Comparison of ENCODE assay signal across 8 cellular contexts in genomic region chr5:177311361-177311722, GRCh38. TPM values are rescaled to one million over a fixed set of nuclear protein-coding genes. Genes with fewer than 3 reads are reported as not detected.
DNase-seq lines count a peak whose midpoint lies in the region; ATAC-seq, FAIRE-seq and TF ChIP-seq lines count a peak whose summit lies in the region.

No MANE protein-coding gene starts in this region.

- no peak overlapping the region for H3K27ac ChIP-seq in tibial artery

- H3K9me3 Mint-ChIP-seq in activated naive CD8-positive, alpha-beta T cell treated with anti-CD3 and anti-CD28 coated beads, Interleukin-2, amount 50 U/mL, for 24 hours = no peaks in the 10 kb centered on the region

- ATAC-seq in HG03066 (IDR thresholded peaks at IDR 0.05; ENCODE audit: low read depth, unreplicated experiment) (peak; percentile 5), HG03108 (IDR thresholded peaks at IDR 0.05; ENCODE audit: unreplicated experiment) (no peak)
- no peak for ATAC-seq in activated naive CD8-positive, alpha-beta T cell treated with anti-CD3 and anti-CD28 coated beads, Interleukin-2, amount 50 U/mL, for 24 hours

- no peaks in the 10 kb centered on the region for H3K27me3 Mint-ChIP-seq in activated naive CD8-positive, alpha-beta T cell treated with anti-CD3 and anti-CD28 coated beads, Interleukin-2, amount 50 U/mL, for 24 hours

- H3K36me3 Mint-ChIP-seq in activated naive CD8-positive, alpha-beta T cell treated with anti-CD3 and anti-CD28 coated beads, Interleukin-2, amount 50 U/mL, for 24 hours (ENCODE audit: low read depth) = peaks cover 8% of the 10 kb centered on the region

- DNase-seq in DMS53 treated with DMSO at 0.1 percent for 48 hours (lab: John Stamatoyannopoulos, UW; ENCODE audit: unreplicated experiment) (peak; percentile 29), kidney epithelial cell (ENCODE audit: low read depth) (no peak), tibial artery (peak in 1 of 2 donors; percentile 69), superior temporal gyrus (ENCODE audit: extremely low spot score) (no peak), GM19239 (ENCODE audit: insufficient read length, low spot score) (no peak)
- no peak for DNase-seq in activated naive CD8-positive, alpha-beta T cell treated with anti-CD3 and anti-CD28 coated beads, Interleukin-2, amount 50 U/mL, for 24 hours

- H3K4me1 Mint-ChIP-seq in activated naive CD8-positive, alpha-beta T cell treated with anti-CD3 and anti-CD28 coated beads, Interleukin-2, amount 50 U/mL, for 24 hours = peaks cover 33% of the 10 kb centered on the region

- FAIRE-seq in GM19239 (lab: Jason Lieb, UNC) = no peak

- no peaks in the 10 kb centered on the region for H3K36me3 ChIP-seq in kidney epithelial cell (ENCODE audit: control insufficient read depth, insufficient read depth, low read length)
- peaks cover 0 to 19% (median 12%) of the 10 kb centered on the region in 3 donors for H3K36me3 ChIP-seq in tibial artery

- TF ChIP-seq CTCF in kidney epithelial cell (IDR thresholded peaks at IDR 0.05; ENCODE audit: insufficient read depth, low read length, poor library complexity, severe bottlenecking) (no peak), tibial artery (IDR thresholded peaks at IDR 0.05) (no peak)

- H3K27me3 ChIP-seq in kidney epithelial cell (ENCODE audit: control insufficient read depth, insufficient read depth, low read length) (no peaks in the 10 kb centered on the region), tibial artery (no peaks in the 10 kb centered on the region)

- peak overlapping the region; percentile 84 for H3K4me3 Mint-ChIP-seq in activated naive CD8-positive, alpha-beta T cell treated with anti-CD3 and anti-CD28 coated beads, Interleukin-2, amount 50 U/mL, for 24 hours

- peaks cover 0 to 23% (median 20%) of the 10 kb centered on the region in 4 donors for H3K4me1 ChIP-seq in tibial artery

- no peaks in the 10 kb centered on the region for H3K9me3 ChIP-seq in tibial artery

- no peak overlapping the region for H3K27ac Mint-ChIP-seq in activated naive CD8-positive, alpha-beta T cell treated with anti-CD3 and anti-CD28 coated beads, Interleukin-2, amount 50 U/mL, for 24 hours

- intact Hi-C loops in tibial artery (cut with DNase I; ENCODE audit: low total_unique reads) = no loop called here

- H3K4me3 ChIP-seq in kidney epithelial cell (ENCODE audit: low read depth, low read length) (peak overlapping the region; percentile 46), tibial artery (peak overlapping the region; percentile 53 to 74)

RNA-seq across cellular contexts. Expression of gene MXD3, which starts 0.4 kb away (rescaled TPM):
- 3.4 and 6.6 TPM in 2 replicates for total RNA-seq in kidney epithelial cell

RNA-seq across cellular contexts. Expression of gene PRELID1, which starts 7.7 kb away (rescaled TPM):
- 178 and 199 TPM in 2 replicates for total RNA-seq in kidney epithelial cell

RNA-seq across cellular contexts. Expression of gene RAB24, which starts 7.8 kb away (rescaled TPM):
- total RNA-seq in kidney epithelial cell = 28.3 and 35.9 TPM in 2 replicates

RNA-seq across cellular contexts. Expression of gene LMAN2, which starts 40.1 kb away (rescaled TPM):
- total RNA-seq in kidney epithelial cell = 279 and 308 TPM in 2 replicates

RNA-seq across cellular contexts. Expression of gene RGS14, which starts 46.4 kb away (rescaled TPM):
- 14.5 and 22.9 TPM in 2 replicates for total RNA-seq in kidney epithelial cell
